ENCODE assay signal across 15 cellular contexts in the genomic region with DNA sequence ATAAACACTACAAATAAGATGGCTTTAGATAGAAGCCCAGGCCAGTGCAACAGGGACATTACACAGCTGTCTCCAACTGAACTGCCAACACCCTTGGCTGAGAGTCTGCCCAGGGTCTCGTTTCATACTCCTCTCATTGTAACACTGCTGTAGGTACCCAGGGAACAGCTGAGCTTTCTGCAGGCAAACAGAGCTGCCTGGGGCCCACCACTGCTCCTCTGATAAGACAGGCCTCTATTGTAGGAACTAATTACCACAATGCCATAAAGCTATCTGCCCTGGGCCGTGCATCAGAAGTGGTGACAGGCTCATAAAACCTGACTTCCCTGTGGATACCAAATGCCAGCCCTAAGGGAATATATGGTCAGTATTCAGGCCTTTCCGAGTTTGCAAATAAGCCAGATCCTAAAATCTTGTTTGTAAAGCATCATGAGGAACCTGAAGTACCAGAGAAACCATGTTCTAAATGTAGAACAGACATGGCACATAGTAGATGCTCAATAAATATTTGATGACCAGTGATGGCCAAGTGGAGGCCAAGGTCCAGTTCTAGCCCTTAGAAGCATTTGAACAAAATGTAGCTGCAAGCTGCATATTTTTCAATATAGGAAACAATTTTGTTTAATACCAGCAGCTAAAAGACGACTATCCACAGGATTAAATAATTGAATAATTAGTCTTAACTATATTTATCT.
DNase-seq lines count a peak whose midpoint lies in the region; ATAC-seq and TF ChIP-seq lines count a peak whose summit lies in the region.
"Had no signal": no experiment of that assay in that cellular context is flagged by ENCODE, and none has a peak within 500 bp of the region (broad histone marks: within the 10 kb centered on the region; RNA-seq: fewer than 3 reads in every experiment).

No MANE protein-coding gene starts in this region.

- peak overlapping the region; percentile 4 for H3K27ac ChIP-seq in cardiac muscle cell
- no peak overlapping the region for H3K27ac ChIP-seq in heart left ventricle
- H3K27ac ChIP-seq in RWPE1, result no peak overlapping the region
- H3K27ac ChIP-seq in upper lobe of right lung, result no peak overlapping the region
- H3K27ac ChIP-seq: 22Rv1 had no signal

- H3K4me3 ChIP-seq in cardiac muscle cell (no peak overlapping the region), heart left ventricle (no peak overlapping the region), upper lobe of right lung (no peak overlapping the region)
- H3K4me3 ChIP-seq: HAP-1 had no signal

- H3K9me3 Mint-ChIP-seq in glutamatergic neuron (ENCODE audit: unreplicated experiment) (no peaks in the 10 kb centered on the region), natural killer cell (peaks cover 0 to 2% of the 10 kb centered on the region in 2 donors)

- H3K27me3 Mint-ChIP-seq in glutamatergic neuron (ENCODE audit: unreplicated experiment), result no peaks in the 10 kb centered on the region
- H3K27me3 Mint-ChIP-seq in natural killer cell (ENCODE audit: low read depth in 2 of 2), result no peaks in the 10 kb centered on the region

- no peak overlapping the region for H3K4me3 Mint-ChIP-seq in glutamatergic neuron (ENCODE audit: unreplicated experiment)
- H3K4me3 Mint-ChIP-seq in natural killer cell, result peak overlapping the region; percentile 69
- H3K4me3 Mint-ChIP-seq: IgD-negative memory B cell had no signal

- CTCF ChIA-PET in RWPE1 (lab: Yijun Ruan, JAX), result interaction anchor here (0.7 kb wide), 1 partner anchor 128 kb away, joined by 3 read pairs; no protein-coding TSS in a partner anchor

- peaks cover 28% of the 10 kb centered on the region for H3K4me1 Mint-ChIP-seq in glutamatergic neuron (ENCODE audit: low read depth, unreplicated experiment)
- H3K4me1 Mint-ChIP-seq in natural killer cell, result peaks cover 76 to 80% of the 10 kb centered on the region in 2 donors

- no peak for ATAC-seq in heart left ventricle
- peak in 2 of 3 donors; percentile 2 to 24 for ATAC-seq in natural killer cell
- no peak for ATAC-seq in upper lobe of right lung

- H3K36me3 ChIP-seq in cardiac muscle cell (no peaks in the 10 kb centered on the region), heart left ventricle (no peaks in the 10 kb centered on the region), upper lobe of right lung (no peaks in the 10 kb centered on the region)
- H3K36me3 ChIP-seq: HAP-1 had no signal

- H3K27ac Mint-ChIP-seq in glutamatergic neuron (ENCODE audit: unreplicated experiment), result peak overlapping the region; percentile 50
- H3K27ac Mint-ChIP-seq in natural killer cell, result peak overlapping the region; percentile 65 to 84
- H3K27ac Mint-ChIP-seq: IgD-negative memory B cell had no signal

- WGBS in heart left ventricle, 4 donors, result 47 to 59% (median 54%) methylated on average over 4 of the region's 4 CpGs

- no peaks in the 10 kb centered on the region for H3K9me3 ChIP-seq in cardiac muscle cell (ENCODE audit: low read depth)
- no peaks in the 10 kb centered on the region for H3K9me3 ChIP-seq in heart left ventricle
- no peaks in the 10 kb centered on the region for H3K9me3 ChIP-seq in upper lobe of right lung
- H3K9me3 ChIP-seq: HAP-1 had no signal

- POLR2A ChIA-PET in RWPE1 (lab: Yijun Ruan, JAX; ENCODE audit: low non-redundant PET), result no interaction called here

- no peak for TF ChIP-seq CTCF in cardiac muscle cell (IDR thresholded peaks at IDR 0.05; ENCODE audit: low read depth, low read length)
- no peak for TF ChIP-seq CTCF in heart left ventricle (IDR thresholded peaks at IDR 0.05)
- no peak for TF ChIP-seq CTCF in glutamatergic neuron (IDR thresholded peaks at IDR 0.05; ENCODE audit: partially characterized antibody, unreplicated experiment)
- TF ChIP-seq CTCF in natural killer cell (IDR thresholded peaks at IDR 0.05), result no peak
- no peak for TF ChIP-seq CTCF in RWPE1 (conservative IDR thresholded peaks at IDR 0.05; ENCODE audit: low read depth)
- no peak for TF ChIP-seq CTCF in upper lobe of right lung (IDR thresholded peaks at IDR 0.05)

- peak in 1 of 2 donors; percentile 59 for DNase-seq in cardiac muscle cell (ENCODE audit: low read depth in 1 of 2, low spot score in 1 of 2)
- DNase-seq in heart left ventricle, result no peak
- DNase-seq in glutamatergic neuron, result no peak
- DNase-seq in natural killer cell, result no peak
- DNase-seq in stimulated activated CD4-positive, alpha-beta T cell treated with anti-CD3 and anti-CD28 coated beads, Interleukin-2, amount 100 ng/mL, for 48 hours, result no peak
- DNase-seq in RWPE1 (ENCODE audit: low spot score), result no peak
- DNase-seq in upper lobe of right lung, result no peak
- DNase-seq in retina, result no peak
- DNase-seq: C1 segment of cervical spinal cord, NCI-H1417 treated with DMSO at 0.1 percent for 48 hours, NCI-H226, NCI-H526 treated with DMSO at 0.1 percent for 48 hours had no signal

- H3K36me3 Mint-ChIP-seq in glutamatergic neuron (ENCODE audit: unreplicated experiment) (peaks cover 8% of the 10 kb centered on the region), natural killer cell (no peaks in the 10 kb centered on the region)
- H3K36me3 Mint-ChIP-seq: IgD-negative memory B cell had no signal

- H3K27me3 ChIP-seq in cardiac muscle cell (no peaks in the 10 kb centered on the region), heart left ventricle (peaks cover 0 to 21% (median 9%) of the 10 kb centered on the region in 9 donors), upper lobe of right lung (no peaks in the 10 kb centered on the region)

- H3K4me1 ChIP-seq in cardiac muscle cell (ENCODE audit: low read depth) (peaks cover 12% of the 10 kb centered on the region), heart left ventricle (peaks cover 0 to 9% (median 0%) of the 10 kb centered on the region in 12 donors), upper lobe of right lung (no peaks in the 10 kb centered on the region)
- H3K4me1 ChIP-seq: HAP-1 had no signal

- no peak for TF ChIP-seq POLR2A in heart left ventricle (IDR thresholded peaks at IDR 0.05)

- intact Hi-C loops in heart left ventricle (cut with DNase I) (no loop called here), natural killer cell (cut with micrococcal nuclease) (loop anchor here (10.0 kb wide), 1 partner anchor 163 kb away; no protein-coding TSS in a partner anchor), upper lobe of right lung (cut with DNase I) (no loop called here)

Comparison
In these comparisons a context has a peak if more than half of its experiments do, and no peak if none do; other contexts are left out.
1. ATAC-seq: peak in natural killer cell (2 of 3); none in heart left ventricle (0 of 4) and upper lobe of right lung (single experiment).